In the genomic region with DNA sequence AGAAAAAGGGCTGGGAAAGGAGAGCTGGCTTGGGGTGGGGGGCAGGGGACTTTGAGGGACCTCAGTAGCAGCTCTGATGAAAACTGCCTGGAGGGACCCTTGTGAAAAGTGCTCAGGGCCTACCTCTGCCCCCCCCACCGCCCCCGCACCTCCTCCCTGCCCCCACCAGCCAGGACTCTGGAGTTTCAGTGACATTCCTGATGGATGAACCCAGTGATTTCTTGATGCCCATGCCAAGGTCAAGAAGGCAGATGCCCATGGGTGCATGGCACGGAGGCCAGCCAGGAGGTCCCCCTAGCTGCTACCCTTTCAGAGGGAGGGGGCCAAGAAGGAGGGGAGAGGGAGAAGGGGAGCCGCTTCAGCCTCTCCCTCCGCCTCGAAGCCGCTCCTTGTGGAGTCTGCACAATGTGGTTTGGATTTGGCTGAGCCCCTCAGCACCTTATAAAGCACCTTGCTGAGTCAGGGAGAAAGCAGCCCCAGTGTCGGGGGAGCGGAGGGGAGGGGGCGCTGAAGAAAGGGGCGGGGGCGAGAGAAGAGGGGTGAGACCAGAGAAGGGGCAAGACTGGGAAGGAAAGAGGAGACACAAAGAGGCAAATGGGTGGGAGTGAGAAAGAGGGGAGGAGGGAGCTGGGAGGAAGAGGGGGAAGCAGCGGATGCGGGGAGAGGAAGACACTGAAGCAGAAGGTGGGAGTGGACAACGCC, we compare ENCODE assay signal across 1 cellular context.
TF ChIP-seq lines count a peak whose summit lies in the region.

No MANE protein-coding gene starts in this region.

TF ChIP-seq in GM23338, 12 proteins besides CTCF, POLR2A, EP300 and RAD21 (continued from another document):
- TF ChIP-seq, protein P1, sequence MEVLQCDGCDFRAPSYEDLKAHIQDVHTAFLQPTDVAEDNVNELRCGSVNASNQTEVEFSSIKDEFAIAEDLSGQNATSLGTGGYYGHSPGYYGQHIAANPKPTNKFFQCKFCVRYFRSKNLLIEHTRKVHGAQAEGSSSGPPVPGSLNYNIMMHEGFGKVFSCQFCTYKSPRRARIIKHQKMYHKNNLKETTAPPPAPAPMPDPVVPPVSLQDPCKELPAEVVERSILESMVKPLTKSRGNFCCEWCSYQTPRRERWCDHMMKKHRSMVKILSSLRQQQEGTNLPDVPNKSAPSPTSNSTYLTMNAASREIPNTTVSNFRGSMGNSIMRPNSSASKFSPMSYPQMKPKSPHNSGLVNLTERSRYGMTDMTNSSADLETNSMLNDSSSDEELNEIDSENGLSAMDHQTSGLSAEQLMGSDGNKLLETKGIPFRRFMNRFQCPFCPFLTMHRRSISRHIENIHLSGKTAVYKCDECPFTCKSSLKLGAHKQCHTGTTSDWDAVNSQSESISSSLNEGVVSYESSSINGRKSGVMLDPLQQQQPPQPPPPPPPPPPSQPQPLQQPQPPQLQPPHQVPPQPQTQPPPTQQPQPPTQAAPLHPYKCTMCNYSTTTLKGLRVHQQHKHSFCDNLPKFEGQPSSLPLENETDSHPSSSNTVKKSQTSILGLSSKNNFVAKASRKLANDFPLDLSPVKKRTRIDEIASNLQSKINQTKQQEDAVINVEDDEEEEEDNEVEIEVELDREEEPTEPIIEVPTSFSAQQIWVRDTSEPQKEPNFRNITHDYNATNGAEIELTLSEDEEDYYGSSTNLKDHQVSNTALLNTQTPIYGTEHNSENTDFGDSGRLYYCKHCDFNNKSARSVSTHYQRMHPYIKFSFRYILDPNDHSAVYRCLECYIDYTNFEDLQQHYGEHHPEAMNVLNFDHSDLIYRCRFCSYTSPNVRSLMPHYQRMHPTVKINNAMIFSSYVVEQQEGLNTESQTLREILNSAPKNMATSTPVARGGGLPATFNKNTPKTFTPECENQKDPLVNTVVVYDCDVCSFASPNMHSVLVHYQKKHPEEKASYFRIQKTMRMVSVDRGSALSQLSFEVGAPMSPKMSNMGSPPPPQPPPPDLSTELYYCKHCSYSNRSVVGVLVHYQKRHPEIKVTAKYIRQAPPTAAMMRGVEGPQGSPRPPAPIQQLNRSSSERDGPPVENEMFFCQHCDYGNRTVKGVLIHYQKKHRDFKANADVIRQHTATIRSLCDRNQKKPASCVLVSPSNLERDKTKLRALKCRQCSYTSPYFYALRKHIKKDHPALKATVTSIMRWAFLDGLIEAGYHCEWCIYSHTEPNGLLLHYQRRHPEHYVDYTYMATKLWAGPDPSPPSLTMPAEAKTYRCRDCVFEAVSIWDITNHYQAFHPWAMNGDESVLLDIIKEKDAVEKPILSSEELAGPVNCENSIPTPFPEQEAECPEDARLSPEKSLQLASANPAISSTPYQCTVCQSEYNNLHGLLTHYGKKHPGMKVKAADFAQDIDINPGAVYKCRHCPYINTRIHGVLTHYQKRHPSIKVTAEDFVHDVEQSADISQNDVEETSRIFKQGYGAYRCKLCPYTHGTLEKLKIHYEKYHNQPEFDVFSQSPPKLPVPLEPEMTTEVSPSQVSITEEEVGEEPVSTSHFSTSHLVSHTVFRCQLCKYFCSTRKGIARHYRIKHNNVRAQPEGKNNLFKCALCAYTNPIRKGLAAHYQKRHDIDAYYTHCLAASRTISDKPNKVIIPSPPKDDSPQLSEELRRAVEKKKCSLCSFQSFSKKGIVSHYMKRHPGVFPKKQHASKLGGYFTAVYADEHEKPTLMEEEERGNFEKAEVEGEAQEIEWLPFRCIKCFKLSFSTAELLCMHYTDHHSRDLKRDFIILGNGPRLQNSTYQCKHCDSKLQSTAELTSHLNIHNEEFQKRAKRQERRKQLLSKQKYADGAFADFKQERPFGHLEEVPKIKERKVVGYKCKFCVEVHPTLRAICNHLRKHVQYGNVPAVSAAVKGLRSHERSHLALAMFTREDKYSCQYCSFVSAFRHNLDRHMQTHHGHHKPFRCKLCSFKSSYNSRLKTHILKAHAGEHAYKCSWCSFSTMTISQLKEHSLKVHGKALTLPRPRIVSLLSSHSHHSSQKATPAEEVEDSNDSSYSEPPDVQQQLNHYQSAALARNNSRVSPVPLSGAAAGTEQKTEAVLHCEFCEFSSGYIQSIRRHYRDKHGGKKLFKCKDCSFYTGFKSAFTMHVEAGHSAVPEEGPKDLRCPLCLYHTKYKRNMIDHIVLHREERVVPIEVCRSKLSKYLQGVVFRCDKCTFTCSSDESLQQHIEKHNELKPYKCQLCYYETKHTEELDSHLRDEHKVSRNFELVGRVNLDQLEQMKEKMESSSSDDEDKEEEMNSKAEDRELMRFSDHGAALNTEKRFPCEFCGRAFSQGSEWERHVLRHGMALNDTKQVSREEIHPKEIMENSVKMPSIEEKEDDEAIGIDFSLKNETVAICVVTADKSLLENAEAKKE (CRISPR knock-in tag; IDR thresholded peaks at IDR 0.05): no peak
- TF ChIP-seq JUNB (IDR thresholded peaks at IDR 0.05; ENCODE audit: unreplicated experiment): no peak
- no peak for TF ChIP-seq CREB1 (CRISPR knock-in tag; IDR thresholded peaks at IDR 0.05; ENCODE audit: low read depth)
- TF ChIP-seq EZH2phosphoT487 (IDR thresholded peaks at IDR 0.05; ENCODE audit: unreplicated experiment): no peak
- TF ChIP-seq ZNF331 (CRISPR knock-in tag; IDR thresholded peaks at IDR 0.05; ENCODE audit: low read depth): no peak
- TF ChIP-seq ZNF114 (CRISPR knock-in tag; IDR thresholded peaks at IDR 0.05): no peak
- TF ChIP-seq REST (IDR thresholded peaks at IDR 0.05; ENCODE audit: unreplicated experiment): peak; percentile 6
- TF ChIP-seq STAT1 (IDR thresholded peaks at IDR 0.05; ENCODE audit: unreplicated experiment): no peak
- TF ChIP-seq NANOG (IDR thresholded peaks at IDR 0.05; ENCODE audit: borderline replicate concordance): no peak
